Comparison of ENCODE assay signal across 11 cellular contexts in genomic region chr10:124087672-124088634, GRCh38. TPM values are rescaled to one million over a fixed set of nuclear protein-coding genes. Genes with fewer than 3 reads are reported as not detected.
DNase-seq lines count a peak whose midpoint lies in the region; ATAC-seq, FAIRE-seq and TF ChIP-seq lines count a peak whose summit lies in the region.
"Had no signal": no experiment of that assay in that cellular context is flagged by ENCODE, and none has a peak within 500 bp of the region (broad histone marks: within the 10 kb centered on the region; RNA-seq: fewer than 3 reads in every experiment).

No MANE protein-coding gene starts in this region.

- no peaks in the 10 kb centered on the region for H3K36me3 ChIP-seq in SK-N-SH (replicated peaks in 1 of 2; ENCODE audit: control insufficient read depth in 1 of 2, insufficient read depth in 2 of 2, low read length in 1 of 2)

- H3K9me3 ChIP-seq in SK-N-SH, result no peaks in the 10 kb centered on the region

- no peak for TF ChIP-seq EP300 in SK-N-SH (IDR thresholded peaks at IDR 0.05; ENCODE audit: borderline replicate concordance in 1 of 2, low read depth in 1 of 2, low read length in 1 of 2)

- H3K9me2 ChIP-seq in SK-N-SH, result no peaks in the 10 kb centered on the region

- H2AFZ ChIP-seq in SK-N-SH (ENCODE audit: low read depth), result no peak overlapping the region

- no peaks in the 10 kb centered on the region for H3K9me3 Mint-ChIP-seq in memory B cell

- FAIRE-seq in urothelium cell line (lab: Jason Lieb, UNC), result peak; percentile 5

- peaks cover 52% of the 10 kb centered on the region for H3K4me1 Mint-ChIP-seq in memory B cell

- no peaks in the 10 kb centered on the region for H3K27me3 Mint-ChIP-seq in memory B cell

- H3K4me1 ChIP-seq in SK-N-SH (ENCODE audit: control insufficient read depth in 1 of 2, insufficient read depth in 2 of 2, low read depth in 1 of 2, low read length in 1 of 2), result peaks cover 0 to 16% of the 10 kb centered on the region in 2 experiments; a peak in 1 of 4 replicates

- H3K9ac ChIP-seq in SK-N-SH, result no peak overlapping the region

- POLR2A ChIA-PET in SK-N-SH (lab: Yijun Ruan, JAX), result no interaction called here

- H3K27ac ChIP-seq in SK-N-SH (ENCODE audit: low read depth in 2 of 2, low read length in 1 of 2), result no peak overlapping the region

- TF ChIP-seq RAD21 in SK-N-SH (IDR thresholded peaks at IDR 0.05; ENCODE audit: low read length), result no peak

- WGBS in SK-N-SH (ENCODE audit: low lambda C conversion rate), result 43% methylated on average over 20 of the region's 27 CpGs

- peaks cover 11% of the 10 kb centered on the region for H3K36me3 Mint-ChIP-seq in memory B cell

- peak; percentile 72 for DNase-seq in SK-N-SH
- peak; percentile 66 for DNase-seq in SK-N-DZ (ENCODE audit: low spot score)
- no peak for DNase-seq in memory B cell (ENCODE audit: low spot score in 2 of 2)
- peak; percentile 53 for DNase-seq in urothelium cell line (ENCODE audit: low spot score)
- DNase-seq in activated CD4-positive, alpha-beta T cell treated with anti-CD3 and anti-CD28 coated beads, Interleukin-2, amount 50 U/mL, for 4 hours, result no peak
- no peak for DNase-seq in epidermal melanocyte (ENCODE audit: insufficient read length, low spot score)
- DNase-seq: activated CD8-positive, alpha-beta memory T cell treated with anti-CD3 and anti-CD28 coated beads, Interleukin-2, amount 50 U/mL, for 4 hours; NCI-H524 treated with DMSO at 0.1 percent for 48 hours; T-helper 2 cell had no signal

- no peaks in the 10 kb centered on the region; the same call in 1 of the 2 replicates for H3K27me3 ChIP-seq in SK-N-SH (ENCODE audit: insufficient read depth)

- no peak overlapping the region for H3K4me3 ChIP-seq in SK-N-SH (ENCODE audit: low read depth in 2 of 2, low read length in 1 of 2)

- H3K79me2 ChIP-seq in SK-N-SH (ENCODE audit: insufficient read depth), result no peaks in the 10 kb centered on the region

- H3F3A ChIP-seq in SK-N-SH (replicated peaks; ENCODE audit: insufficient read depth), result no peaks in the 10 kb centered on the region

- ATAC-seq in SK-N-SH treated with all-trans-retinoic acid at 6 μM for 48 hours, result no peak; the same call in 2 of the 3 replicates
- ATAC-seq in memory B cell (ENCODE audit: low read depth), result no peak
- no peak for ATAC-seq in HG02642 (IDR thresholded peaks at IDR 0.05; ENCODE audit: poor library complexity, unreplicated experiment)

- CTCF ChIA-PET in SK-N-SH (lab: Yijun Ruan, JAX), result interaction anchor here (0.6 to 15.3 kb wide), 6 partner anchors 27 to 300 kb away, joined by 3 to 111 read pairs (median 3); no protein-coding TSS in a partner anchor

- TF ChIP-seq CTCF in SK-N-SH (IDR thresholded peaks at IDR 0.05), result no peak

- H4K20me1 ChIP-seq in SK-N-SH (ENCODE audit: insufficient read depth), result no peaks in the 10 kb centered on the region

- no peak overlapping the region for H3K4me3 Mint-ChIP-seq in memory B cell

- no peak overlapping the region for H3K4me2 ChIP-seq in SK-N-SH

- H3K27ac Mint-ChIP-seq in memory B cell, result peak overlapping the region; percentile 31

TF ChIP-seq in SK-N-SH, 30 proteins besides CTCF, POLR2A, EP300 and RAD21:
- no peak for TF ChIP-seq NRF1 (IDR thresholded peaks at IDR 0.05; ENCODE audit: low read depth, low read length)
- no peak for TF ChIP-seq MAX (IDR thresholded peaks at IDR 0.05; ENCODE audit: low read depth)
- TF ChIP-seq ZBTB33 (IDR thresholded peaks at IDR 0.05; ENCODE audit: borderline replicate concordance, low read depth), result no peak

TF ChIP-seq in SK-N-SH treated with all-trans-retinoic acid at 6 μM for 48 hours, 23 proteins besides CTCF, POLR2A, EP300 and RAD21:
- TF ChIP-seq SNAI2 (CRISPR knock-in tag; IDR thresholded peaks at IDR 0.05) (no peak), CSDC2 (CRISPR knock-in tag; IDR thresholded peaks at IDR 0.05) (no peak), RARB (CRISPR knock-in tag; IDR thresholded peaks at IDR 0.05) (no peak), POU6F1 (CRISPR knock-in tag; IDR thresholded peaks at IDR 0.05; ENCODE audit: borderline replicate concordance, low read depth) (no peak), ZNF565 (CRISPR knock-in tag; conservative IDR thresholded peaks at IDR 0.05; ENCODE audit: low read depth) (no peak), ZC3H10 (CRISPR knock-in tag; IDR thresholded peaks at IDR 0.05) (no peak), TCF4 (CRISPR knock-in tag; IDR thresholded peaks at IDR 0.05; ENCODE audit: borderline replicate concordance) (no peak), OSR1 (CRISPR knock-in tag; IDR thresholded peaks at IDR 0.05) (no peak), ISL1 (CRISPR knock-in tag; IDR thresholded peaks at IDR 0.05) (no peak), BACH2 (CRISPR knock-in tag; IDR thresholded peaks at IDR 0.05; ENCODE audit: borderline replicate concordance) (no peak), PPARA (CRISPR knock-in tag; IDR thresholded peaks at IDR 0.05; ENCODE audit: borderline replicate concordance) (no peak)
TF ChIP-seq in SK-N-SH treated with all-trans-retinoic acid at 6 μM for 48 hours: peak in this region for 0.

RNA-seq across cellular contexts. Expression of gene CHST15, which starts 5.4 kb away (rescaled TPM):
- polyA plus RNA-seq in SK-N-SH (2012; rRNA removed), result 0.02 TPM in 2 replicates
- polyA plus RNA-seq in SK-N-SH (2012; cell fraction: cytosol; rRNA removed), result 0.01 and 0.05 TPM in 2 replicates
- 0.02 and 0.06 TPM in 2 replicates for polyA plus RNA-seq in SK-N-SH (2012; cell fraction: nucleus; rRNA removed)
- 21.7 and 24.0 TPM in 2 replicates for polyA plus RNA-seq in SK-N-DZ (2014; cell fraction: cytosol; rRNA removed)
- 25.8 and 46.5 TPM in 2 replicates for polyA plus RNA-seq in SK-N-DZ (2014; cell fraction: nucleus; rRNA removed)

Comparison
In these comparisons a context has a peak if more than half of its experiments do, and no peak if none do; other contexts are left out.
1. DNase-seq: peak in SK-N-SH (single experiment), SK-N-DZ (single experiment) and urothelium cell line (single experiment); none in memory B cell (0 of 2), activated CD4-positive, alpha-beta T cell treated with anti-CD3 and anti-CD28 coated beads, Interleukin-2, amount 50 U/mL, for 4 hours (0 of 2) and epidermal melanocyte (single experiment).